9 cellular contexts compared by ENCODE assay signal in genomic region chr11:133078591-133079179, GRCh38.
DNase-seq lines count a peak whose midpoint lies in the region; TF ChIP-seq lines count a peak whose summit lies in the region.
"Had no signal": no experiment of that assay in that cellular context is flagged by ENCODE, and none has a peak within 500 bp of the region (broad histone marks: within the 10 kb centered on the region; RNA-seq: fewer than 3 reads in every experiment).

No MANE protein-coding gene starts in this region.

- 15 to 18% methylated on average over 20 of the region's 20 CpGs for WGBS in lower leg skin, 2 donors

- peak; percentile 73 for TF ChIP-seq CTCF in GM12865 (IDR thresholded peaks at IDR 0.05; ENCODE audit: insufficient read depth, low read depth, low read length, missing control alignments)
- TF ChIP-seq CTCF in Peyer's patch (IDR thresholded peaks at IDR 0.05) = peak in 4 of 6 experiments; percentile 48 to 69 (median 64)
- peak; percentile 85 for TF ChIP-seq CTCF in endothelial cell (IDR thresholded peaks at IDR 0.05; ENCODE audit: unreplicated experiment)
- no peak for TF ChIP-seq CTCF in lower leg skin (IDR thresholded peaks at IDR 0.05)

- no peak overlapping the region for H3K4me3 Mint-ChIP-seq in endothelial cell (ENCODE audit: unreplicated experiment)
- H3K4me3 Mint-ChIP-seq: memory B cell had no signal

- no peaks in the 10 kb centered on the region for H3K9me3 ChIP-seq in Peyer's patch

- no peak overlapping the region for H3K27ac Mint-ChIP-seq in endothelial cell (ENCODE audit: unreplicated experiment)
- H3K27ac Mint-ChIP-seq: memory B cell had no signal

- intact Hi-C loops in lower leg skin (cut with DNase I; ENCODE audit: low total_unique reads) = no loop called here

- H3K4me1 ChIP-seq in Peyer's patch = peaks cover 0 to 8% (median 0%) of the 10 kb centered on the region in 4 donors

- H3K4me3 ChIP-seq in GM12865 (ENCODE audit: low read depth, low read length) (no peak overlapping the region), Peyer's patch (no peak overlapping the region), lower leg skin (ENCODE audit: low read depth, poor library complexity, severe bottlenecking) (no peak overlapping the region)

- TF ChIP-seq POLR2A in Peyer's patch (IDR thresholded peaks at IDR 0.05) (no peak), lower leg skin (IDR thresholded peaks at IDR 0.05) (no peak)

- H3K36me3 Mint-ChIP-seq in endothelial cell (ENCODE audit: low read depth, unreplicated experiment) = no peaks in the 10 kb centered on the region
- H3K36me3 Mint-ChIP-seq: memory B cell had no signal

- H3K27me3 ChIP-seq in Peyer's patch = no peaks in the 10 kb centered on the region

- H3K4me1 Mint-ChIP-seq in endothelial cell (ENCODE audit: unreplicated experiment) = peaks cover 4% of the 10 kb centered on the region
- H3K4me1 Mint-ChIP-seq: memory B cell had no signal

- H3K9me3 Mint-ChIP-seq in endothelial cell (ENCODE audit: unreplicated experiment) = no peaks in the 10 kb centered on the region
- H3K9me3 Mint-ChIP-seq: memory B cell had no signal

- no peak overlapping the region for H3K27ac ChIP-seq in Peyer's patch

- peaks cover 2% of the 10 kb centered on the region for H3K27me3 Mint-ChIP-seq in endothelial cell (ENCODE audit: unreplicated experiment)

- H3K36me3 ChIP-seq in Peyer's patch = no peaks in the 10 kb centered on the region

- DNase-seq in AG08396 (ENCODE audit: low spot score) (peak; percentile 60), GM12865 (ENCODE audit: low read depth) (peak; percentile 58), HS-5 (ENCODE audit: low read depth) (peak; percentile 6), Peyer's patch (peak in 1 of 3 donors; percentile 65), endothelial cell (ENCODE audit: low spot score) (peak; percentile 70), myocyte (ENCODE audit: low read depth) (peak; percentile 15), mesenteric fat pad (ENCODE audit: low spot score) (no peak), lower leg skin (ENCODE audit: low spot score in 2 of 2) (no peak)

Comparison
In these comparisons a context has a peak if more than half of its experiments do, and no peak if none do; other contexts are left out.
1. DNase-seq: peak in AG08396 (single experiment), GM12865 (single experiment), HS-5 (single experiment), endothelial cell (single experiment) and myocyte (single experiment); none in mesenteric fat pad (single experiment) and lower leg skin (0 of 2).
2. CTCF ChIP-seq: peak in GM12865 (single experiment), Peyer's patch (4 of 6) and endothelial cell (single experiment); none in lower leg skin (0 of 3).